1 cellular context compared by ENCODE assay signal in genomic region chr17:30588798-30589247, GRCh38.
TF ChIP-seq lines count a peak whose summit lies in the region.

No MANE protein-coding gene starts in this region.

TF ChIP-seq in HepG2, 621 proteins besides CTCF, POLR2A, EP300 and RAD21 (continued from another document and continues in another):
- TF ChIP-seq ZNF687 (CRISPR knock-in tag; IDR thresholded peaks at IDR 0.05) (peak; percentile 35; the same call in 1 of the 2 replicates), DNMT1 (CRISPR knock-in tag; IDR thresholded peaks at IDR 0.05) (no peak), SCMH1 (CRISPR knock-in tag; IDR thresholded peaks at IDR 0.05; ENCODE audit: borderline replicate concordance) (no peak), MLX (CRISPR knock-in tag; IDR thresholded peaks at IDR 0.05) (peak; percentile 89), MED8 (CRISPR knock-in tag; IDR thresholded peaks at IDR 0.05; ENCODE audit: insufficient replicate concordance) (peak; percentile 26), ZNF331 (CRISPR knock-in tag; IDR thresholded peaks at IDR 0.05) (peak; percentile 41; the same call in 1 of the 2 replicates), ZNF772 (CRISPR knock-in tag; IDR thresholded peaks at IDR 0.05) (peak; percentile 36; the same call in 1 of the 2 replicates), ZKSCAN8 (CRISPR knock-in tag; IDR thresholded peaks at IDR 0.05; ENCODE audit: borderline replicate concordance) (peak; percentile 68; the same call in 1 of the 2 replicates), ZNF276 (CRISPR knock-in tag; IDR thresholded peaks at IDR 0.05; ENCODE audit: low read depth) (0 out of 2 replicates have a peak, but pooled peaks have one; percentile 45), ZSCAN25 (CRISPR knock-in tag; IDR thresholded peaks at IDR 0.05) (no peak), ERF (CRISPR knock-in tag; IDR thresholded peaks at IDR 0.05) (peak; percentile 57; the same call in 1 of the 2 replicates), ATF3 (CRISPR knock-in tag; IDR thresholded peaks at IDR 0.05) (no peak), HOMEZ (CRISPR knock-in tag; IDR thresholded peaks at IDR 0.05; ENCODE audit: low read depth) (peak; percentile 71), ZNF770 (CRISPR knock-in tag; IDR thresholded peaks at IDR 0.05) (0 out of 2 replicates have a peak, but pooled peaks have one; percentile 18), ZNF367 (CRISPR knock-in tag; IDR thresholded peaks at IDR 0.05; ENCODE audit: borderline replicate concordance) (no peak), ZGPAT (CRISPR knock-in tag; IDR thresholded peaks at IDR 0.05) (peak; percentile 84), POLR2AphosphoS5 (IDR thresholded peaks at IDR 0.05; ENCODE audit: low read depth, low read length) (peak; percentile 56), GATAD2A (CRISPR knock-in tag; IDR thresholded peaks at IDR 0.05) (peak; percentile 84), ARID4A (CRISPR knock-in tag; IDR thresholded peaks at IDR 0.05; ENCODE audit: borderline replicate concordance) (peak; percentile 46; the same call in 1 of the 2 replicates), SALL1 (CRISPR knock-in tag; IDR thresholded peaks at IDR 0.05) (peak; percentile 91; the same call in 1 of the 2 replicates), MAZ (IDR thresholded peaks at IDR 0.05; ENCODE audit: borderline replicate concordance, low read depth, low read length) (no peak), MAZ (CRISPR knock-in tag; IDR thresholded peaks at IDR 0.05; ENCODE audit: low read depth) (peak; percentile 39; the same call in 1 of the 2 replicates), ZNF546 (CRISPR knock-in tag; conservative IDR thresholded peaks at IDR 0.05) (no peak), MYC (CRISPR knock-in tag; IDR thresholded peaks at IDR 0.05; ENCODE audit: borderline replicate concordance) (peak; percentile 48; the same call in 1 of the 2 replicates), MAFK (conservative IDR thresholded peaks at IDR 0.05 in 1 of 2, IDR thresholded peaks at IDR 0.05 in 1 of 2; ENCODE audit: low read length in 2 of 2) (no peak), ZC3H13 (CRISPR knock-in tag; IDR thresholded peaks at IDR 0.05) (peak; percentile 65; the same call in 1 of the 2 replicates), ATF1 (CRISPR knock-in tag; IDR thresholded peaks at IDR 0.05) (peak; percentile 79), KLF16 (CRISPR knock-in tag; IDR thresholded peaks at IDR 0.05) (peak in 1 of 2 experiments; percentile 48; a peak in 1 of 4 replicates), IRF2 (CRISPR knock-in tag; IDR thresholded peaks at IDR 0.05) (peak; percentile 69; the same call in 1 of the 2 replicates), HNF4A (CRISPR knock-in tag; IDR thresholded peaks at IDR 0.05) (peak; percentile 67), FOXA3 (CRISPR knock-in tag; IDR thresholded peaks at IDR 0.05) (peak; percentile 83), ZNF160 (CRISPR knock-in tag; IDR thresholded peaks at IDR 0.05) (no peak), FOXO4 (CRISPR knock-in tag; conservative IDR thresholded peaks at IDR 0.05) (no peak), NFIC (IDR thresholded peaks at IDR 0.05; ENCODE audit: low read length) (peak; percentile 30; the same call in 1 of the 2 replicates), ZNF280D (CRISPR knock-in tag; IDR thresholded peaks at IDR 0.05) (peak; percentile 59)
